In the genomic region with DNA sequence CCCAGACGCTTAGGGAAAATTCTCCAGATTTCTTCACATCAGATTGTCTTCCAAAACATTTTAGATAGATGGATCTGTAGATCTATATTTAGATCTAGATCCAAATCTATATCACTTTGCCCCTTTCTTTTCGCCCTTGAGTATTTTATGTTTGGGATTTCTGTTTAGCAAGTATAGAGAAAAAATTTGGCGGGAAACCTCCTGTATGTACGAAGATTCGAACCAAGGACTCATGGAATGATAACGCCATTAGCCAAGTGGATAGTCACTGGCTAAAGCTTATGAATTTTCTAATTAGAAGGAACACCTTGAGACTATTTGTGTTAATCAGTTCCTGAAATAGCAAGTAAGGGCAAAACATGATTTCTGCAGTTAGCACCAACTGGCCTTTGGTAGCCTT, we compare ENCODE assay signal across 8 cellular contexts.
DNase-seq lines count a peak whose midpoint lies in the region; ATAC-seq, FAIRE-seq and TF ChIP-seq lines count a peak whose summit lies in the region.

No MANE protein-coding gene starts in this region.

- TF ChIP-seq CTCF in VCaP (conservative IDR thresholded peaks at IDR 0.05) (no peak), D721Med (IDR thresholded peaks at IDR 0.05; ENCODE audit: insufficient read depth, missing control alignments) (no peak)

- no peak for ATAC-seq in stimulated activated effector memory CD8-positive, alpha-beta T cell treated with anti-CD3 and anti-CD28 coated beads, Interleukin-12 subunit alpha, Interleukin-12 subunit beta, amount 100 ng/mL, for 72 hours

- peak overlapping the region; percentile 93 for H3K27ac ChIP-seq in VCaP

- no peak for FAIRE-seq in D721Med (lab: Jason Lieb, UNC)

- H3K4me3 Mint-ChIP-seq in stimulated activated effector memory CD8-positive, alpha-beta T cell treated with anti-CD3 and anti-CD28 coated beads, Interleukin-12 subunit alpha, Interleukin-12 subunit beta, amount 100 ng/mL, for 72 hours = peak overlapping the region; percentile 84

- DNase-seq in NCI-H2171 (lab: John Stamatoyannopoulos, UW) = peak; percentile 2
- no peak for DNase-seq in NCI-H2171 treated with DMSO at 0.1 percent for 48 hours (lab: John Stamatoyannopoulos, UW)
- DNase-seq in globus pallidus (ENCODE audit: low spot score) = peak; percentile 16
- no peak for DNase-seq in stimulated activated effector memory CD8-positive, alpha-beta T cell treated with anti-CD3 and anti-CD28 coated beads, Interleukin-12 subunit alpha, Interleukin-12 subunit beta, amount 100 ng/mL, for 72 hours (ENCODE audit: low spot score in 2 of 2)
- DNase-seq in D721Med (ENCODE audit: insufficient read length, low spot score) = no peak
- DNase-seq in NCI-H526 (lab: John Stamatoyannopoulos, UW) = no peak
- DNase-seq in stimulated activated CD4-positive, alpha-beta T cell treated with anti-CD3 and anti-CD28 coated beads, Interleukin-2, amount 100 ng/mL, for 24 hours = no peak

- peaks cover 20% of the 10 kb centered on the region for H3K36me3 Mint-ChIP-seq in stimulated activated effector memory CD8-positive, alpha-beta T cell treated with anti-CD3 and anti-CD28 coated beads, Interleukin-12 subunit alpha, Interleukin-12 subunit beta, amount 100 ng/mL, for 72 hours

- H3K27ac Mint-ChIP-seq in stimulated activated effector memory CD8-positive, alpha-beta T cell treated with anti-CD3 and anti-CD28 coated beads, Interleukin-12 subunit alpha, Interleukin-12 subunit beta, amount 100 ng/mL, for 72 hours = peak overlapping the region; percentile 98

- peaks cover 16% of the 10 kb centered on the region for H3K4me1 Mint-ChIP-seq in stimulated activated effector memory CD8-positive, alpha-beta T cell treated with anti-CD3 and anti-CD28 coated beads, Interleukin-12 subunit alpha, Interleukin-12 subunit beta, amount 100 ng/mL, for 72 hours

- H3K9me3 Mint-ChIP-seq in stimulated activated effector memory CD8-positive, alpha-beta T cell treated with anti-CD3 and anti-CD28 coated beads, Interleukin-12 subunit alpha, Interleukin-12 subunit beta, amount 100 ng/mL, for 72 hours = peaks cover 2% of the 10 kb centered on the region

Comparison
In these comparisons a context has a peak if more than half of its experiments do, and no peak if none do; other contexts are left out.
1. DNase-seq: peak in NCI-H2171 (single experiment) and globus pallidus (single experiment); none in NCI-H2171 treated with DMSO at 0.1 percent for 48 hours (single experiment), stimulated activated effector memory CD8-positive, alpha-beta T cell treated with anti-CD3 and anti-CD28 coated beads, Interleukin-12 subunit alpha, Interleukin-12 subunit beta, amount 100 ng/mL, for 72 hours (0 of 2), D721Med (single experiment), NCI-H526 (0 of 2) and stimulated activated CD4-positive, alpha-beta T cell treated with anti-CD3 and anti-CD28 coated beads, Interleukin-2, amount 100 ng/mL, for 24 hours (0 of 2).